In the genomic region with DNA sequence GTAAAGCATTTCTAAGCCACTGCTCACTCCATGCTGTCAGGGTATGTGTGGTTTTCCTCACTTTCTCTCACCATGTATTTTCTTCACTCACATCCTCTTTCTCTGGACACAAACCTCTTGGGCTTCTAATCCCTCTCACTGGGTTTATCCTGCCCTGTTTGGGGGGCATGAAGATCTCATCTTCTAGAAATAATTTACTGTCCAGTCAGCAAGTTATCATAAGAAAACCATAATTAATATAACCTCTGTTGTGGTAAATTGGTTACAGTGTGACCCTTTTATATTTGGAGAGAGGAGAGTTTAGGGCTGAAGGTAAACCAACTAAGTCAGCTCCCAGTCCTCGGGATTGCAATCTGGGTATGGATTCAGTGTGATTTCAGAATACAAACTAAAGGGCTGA, we compare ENCODE assay signal across 1 cellular context.
TF ChIP-seq lines count a peak whose summit lies in the region.

No MANE protein-coding gene starts in this region.

TF ChIP-seq in HepG2, 621 proteins besides CTCF, POLR2A, EP300 and RAD21 (continued from another document):
- TF ChIP-seq, protein P1, sequence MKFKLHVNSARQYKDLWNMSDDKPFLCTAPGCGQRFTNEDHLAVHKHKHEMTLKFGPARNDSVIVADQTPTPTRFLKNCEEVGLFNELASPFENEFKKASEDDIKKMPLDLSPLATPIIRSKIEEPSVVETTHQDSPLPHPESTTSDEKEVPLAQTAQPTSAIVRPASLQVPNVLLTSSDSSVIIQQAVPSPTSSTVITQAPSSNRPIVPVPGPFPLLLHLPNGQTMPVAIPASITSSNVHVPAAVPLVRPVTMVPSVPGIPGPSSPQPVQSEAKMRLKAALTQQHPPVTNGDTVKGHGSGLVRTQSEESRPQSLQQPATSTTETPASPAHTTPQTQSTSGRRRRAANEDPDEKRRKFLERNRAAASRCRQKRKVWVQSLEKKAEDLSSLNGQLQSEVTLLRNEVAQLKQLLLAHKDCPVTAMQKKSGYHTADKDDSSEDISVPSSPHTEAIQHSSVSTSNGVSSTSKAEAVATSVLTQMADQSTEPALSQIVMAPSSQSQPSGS (CRISPR knock-in tag; IDR thresholded peaks at IDR 0.05): no peak
- TF ChIP-seq XBP1 (CRISPR knock-in tag; IDR thresholded peaks at IDR 0.05): no peak
